In the genomic region with DNA sequence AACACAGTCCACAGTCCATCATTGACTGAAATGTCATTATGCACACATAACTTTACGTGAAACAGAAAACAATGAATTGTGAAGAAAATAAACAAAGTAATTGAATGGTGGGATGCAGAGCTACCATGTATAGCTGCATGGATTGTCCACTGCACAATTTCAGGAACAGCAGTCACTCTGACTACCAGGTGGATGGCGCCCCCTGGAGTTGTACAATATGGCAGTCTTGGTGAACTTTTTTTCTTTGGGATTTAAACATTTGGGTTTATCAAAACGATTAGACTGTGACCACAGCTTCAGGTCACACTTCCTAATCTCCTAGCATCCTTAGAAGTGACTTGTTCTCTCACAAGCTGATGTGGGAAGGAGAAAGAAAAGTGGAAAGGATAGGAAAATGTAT, we compare ENCODE assay signal across 8 cellular contexts. TPM values are rescaled to one million over a fixed set of nuclear protein-coding genes. Genes with fewer than 3 reads are reported as not detected.
A peak's percentile ranks its signal among the peaks of the same experiment; 100 is the strongest.
DNase-seq lines count a peak whose midpoint lies in the region; ATAC-seq and TF ChIP-seq lines count a peak whose summit lies in the region.

No MANE protein-coding gene starts in this region.

- TF ChIP-seq CTCF in thyroid gland (IDR thresholded peaks at IDR 0.05) = peak in 4 of 6 experiments; percentile 13 to 40 (median 14)

- H3K4me3 ChIP-seq in thyroid gland (replicated peaks in 1 of 3) = no peak overlapping the region

- no peaks in the 10 kb centered on the region for H3K9me3 ChIP-seq in thyroid gland

- DNase-seq in G401 (ENCODE audit: low spot score) = peak; percentile 15
- peak; percentile 48 for DNase-seq in M059J (ENCODE audit: low read depth)
- DNase-seq in anterior cingulate cortex (lab: John Stamatoyannopoulos, UW) = peak in 31 of 58 donors; percentile 1 to 74 (median 11)
- peak in 1 of 2 donors; percentile 68 for DNase-seq in left colon
- peak in 1 of 2 donors; percentile 5 for DNase-seq in thyroid gland
- no peak for DNase-seq in DMS114 treated with DMSO at 0.1 percent for 48 hours (lab: John Stamatoyannopoulos, UW; ENCODE audit: unreplicated experiment)

- no peak for TF ChIP-seq POLR2A in thyroid gland (IDR thresholded peaks at IDR 0.05)

- no peaks in the 10 kb centered on the region for H3K27me3 ChIP-seq in thyroid gland

- no peaks in the 10 kb centered on the region for H3K36me3 ChIP-seq in thyroid gland

- H3K27ac ChIP-seq in thyroid gland = no peak overlapping the region

- whole genome bisulfite sequencing in thyroid gland, 2 donors = 70 to 78% methylated on average over 3 of the region's 3 CpGs

- intact Hi-C loops in left colon (cut with DNase I, micrococcal nuclease) = no loop called here
- intact Hi-C loops in thyroid gland (cut with DNase I) = no loop called here

- in situ Hi-C loops in G401 (cut with HindIII; ENCODE audit: low sequenced_read_pairs) = no loop called here

- ATAC-seq in left colon = peak; percentile 61
- no peak for ATAC-seq in GM21447 (IDR thresholded peaks at IDR 0.05; ENCODE audit: unreplicated experiment)
- no peak for ATAC-seq in GM18858 (IDR thresholded peaks at IDR 0.05; ENCODE audit: unreplicated experiment)

- H3K4me1 ChIP-seq in thyroid gland = peaks cover 0 to 8% of the 10 kb centered on the region in 2 donors

RNA-seq across cellular contexts. Expression of gene TCF12, which starts 48.9 kb away (rescaled TPM):
- 33.8 and 55.3 TPM in 2 replicates for total RNA-seq in G401 (2014; rRNA removed; shearing (Covaris generic))
- total RNA-seq in M059J (2014; rRNA removed; shearing (Covaris generic)) = 34.8 and 51.7 TPM in 2 replicates
- total RNA-seq in left colon (10 to 100 TPM; 80.5 to 82.8 TPM), thyroid gland (100 to 1,000 TPM in 2 of 4 donors, 10 to 100 TPM in 2; 54.8 to 156 (median 108) TPM)
